In genomic region chr20:23393999-23394775, GRCh38 we compare ENCODE assay signal across 25 cellular contexts. TPM values are rescaled to one million over a fixed set of nuclear protein-coding genes. Genes with fewer than 3 reads are reported as not detected.
DNase-seq lines count a peak whose midpoint lies in the region; ATAC-seq and TF ChIP-seq lines count a peak whose summit lies in the region.
"Had no signal": no experiment of that assay in that cellular context is flagged by ENCODE, and none has a peak within 500 bp of the region (broad histone marks: within the 10 kb centered on the region; RNA-seq: fewer than 3 reads in every experiment).

No MANE protein-coding gene starts in this region.

- H2AFZ ChIP-seq in mammary epithelial cell (ENCODE audit: low read depth, low read length) = no peak overlapping the region
- H2AFZ ChIP-seq: neural progenitor cell had no signal

- H3K27ac ChIP-seq in mammary epithelial cell (ENCODE audit: insufficient read depth, low read depth, low read length) = no peak overlapping the region
- no peak overlapping the region for H3K27ac ChIP-seq in foreskin keratinocyte
- H3K27ac ChIP-seq: heart right ventricle, left ventricle myocardium inferior, neural progenitor cell, sigmoid colon had no signal

- CTCF ChIA-PET in MCF 10A (lab: Yijun Ruan, JAX) = interaction anchor here (0.9 kb wide), 1 partner anchor 14 kb away, joined by 3 read pairs; no protein-coding TSS in a partner anchor
- CTCF ChIA-PET in mammary epithelial cell (lab: Charles Lee; ENCODE audit: low non-redundant PET) = no interaction called here
- CTCF ChIA-PET in activated CD8-positive, alpha-beta T cell treated with anti-CD3 and anti-CD28 coated beads for 36 hours (lab: Charles Lee) = interaction anchor here (1.2 to 1.3 kb wide), 2 partner anchors 14 to 28 kb away, joined by 3 to 4 read pairs; partner anchors contain the start of gene NAPB
- CTCF ChIA-PET in Calu3 (lab: Charles Lee) = no interaction called here

- peak overlapping the region; percentile 9 for H3K27ac Mint-ChIP-seq in MCF 10A (ENCODE audit: low read depth, unreplicated experiment)
- peak overlapping the region; percentile 16 for H3K27ac Mint-ChIP-seq in activated CD8-positive, alpha-beta T cell treated with anti-CD3 and anti-CD28 coated beads for 36 hours
- no peak overlapping the region for H3K27ac Mint-ChIP-seq in Calu3 (ENCODE audit: unreplicated experiment)
- H3K27ac Mint-ChIP-seq: CD4-positive, alpha-beta T cell; neural progenitor cell had no signal

- in situ Hi-C loops in mammary epithelial cell (cut with MboI; ENCODE audit: low sequenced_read_pairs in 2 of 2) = no loop called here

- BruUV-seq in MCF 10A (replicated peaks; lab: Mats Ljungman, UMichigan) (no TSS peak), mammary epithelial cell (replicated peaks; lab: Mats Ljungman, UMichigan) (no TSS peak), Calu3 (replicated peaks; lab: Mats Ljungman, UMichigan) (no TSS peak)

- H3K36me3 Mint-ChIP-seq in MCF 10A (ENCODE audit: insufficient read depth, unreplicated experiment) = peaks cover 70% of the 10 kb centered on the region
- peaks cover 52% of the 10 kb centered on the region for H3K36me3 Mint-ChIP-seq in activated CD8-positive, alpha-beta T cell treated with anti-CD3 and anti-CD28 coated beads for 36 hours (ENCODE audit: low read depth)
- H3K36me3 Mint-ChIP-seq in Calu3 (ENCODE audit: insufficient read depth, unreplicated experiment) = no peaks in the 10 kb centered on the region

- H3K9me3 ChIP-seq in mammary epithelial cell (replicated peaks; ENCODE audit: insufficient read depth, low read length) = no peaks in the 10 kb centered on the region
- H3K9me3 ChIP-seq: adrenal gland, heart right ventricle, left ventricle myocardium inferior, mucosa of descending colon, sigmoid colon had no signal

- H3K4me1 ChIP-seq in mammary epithelial cell (ENCODE audit: insufficient read depth, low read length) (no peaks in the 10 kb centered on the region), foreskin keratinocyte (no peaks in the 10 kb centered on the region)

- peaks cover 24% of the 10 kb centered on the region for H3K79me2 ChIP-seq in mammary epithelial cell (ENCODE audit: insufficient read depth, low read length)

- H3K4me3 ChIP-seq in mammary epithelial cell (replicated peaks in 1 of 3; ENCODE audit: insufficient read depth in 1 of 3, low read depth in 2 of 3, low read length in 3 of 3) = no peak overlapping the region
- H3K4me3 ChIP-seq: adrenal gland, heart right ventricle, left ventricle myocardium inferior, mucosa of descending colon, neural progenitor cell, sigmoid colon had no signal

- H3K27me3 Mint-ChIP-seq in MCF 10A (ENCODE audit: insufficient read depth, unreplicated experiment) = no peaks in the 10 kb centered on the region
- H3K27me3 Mint-ChIP-seq in activated CD8-positive, alpha-beta T cell treated with anti-CD3 and anti-CD28 coated beads for 36 hours = no peaks in the 10 kb centered on the region
- H3K27me3 Mint-ChIP-seq in Calu3 (ENCODE audit: unreplicated experiment) = no peaks in the 10 kb centered on the region
- H3K27me3 Mint-ChIP-seq: CD4-positive, alpha-beta T cell had no signal

- H4K20me1 ChIP-seq in mammary epithelial cell (ENCODE audit: insufficient read depth, low read length) = no peaks in the 10 kb centered on the region

- no peaks in the 10 kb centered on the region for H3K9me3 Mint-ChIP-seq in MCF 10A (ENCODE audit: unreplicated experiment)
- H3K9me3 Mint-ChIP-seq in activated CD8-positive, alpha-beta T cell treated with anti-CD3 and anti-CD28 coated beads for 36 hours = no peaks in the 10 kb centered on the region
- H3K9me3 Mint-ChIP-seq in Calu3 (ENCODE audit: low read depth, unreplicated experiment) = no peaks in the 10 kb centered on the region
- H3K9me3 Mint-ChIP-seq: CD4-positive, alpha-beta T cell; neural progenitor cell had no signal

- no peak for ATAC-seq in activated CD8-positive, alpha-beta T cell treated with anti-CD3 and anti-CD28 coated beads for 36 hours
- ATAC-seq in foreskin keratinocyte = peak; percentile 14
- ATAC-seq: heart right ventricle, mucosa of descending colon had no signal

- 100% methylated on average over 3 of the region's 4 CpGs for WGBS in mammary epithelial cell (ENCODE audit: low coverage, missing lambda C conversion rate)

- TF ChIP-seq CTCF in MCF 10A (IDR thresholded peaks at IDR 0.05; ENCODE audit: unreplicated experiment) = no peak
- no peak for TF ChIP-seq CTCF in mammary epithelial cell (conservative IDR thresholded peaks at IDR 0.05 in 1 of 2, IDR thresholded peaks at IDR 0.05 in 1 of 2; ENCODE audit: extremely low read depth in 1 of 2, insufficient read depth in 1 of 2, low read depth in 1 of 2, low read length in 2 of 2)
- TF ChIP-seq CTCF in activated CD8-positive, alpha-beta T cell treated with anti-CD3 and anti-CD28 coated beads for 36 hours (IDR thresholded peaks at IDR 0.05) = no peak
- no peak for TF ChIP-seq CTCF in foreskin keratinocyte (conservative IDR thresholded peaks at IDR 0.05)
- no peak for TF ChIP-seq CTCF in Calu3 (IDR thresholded peaks at IDR 0.05; ENCODE audit: unreplicated experiment)

- H3K4me2 ChIP-seq in mammary epithelial cell (ENCODE audit: insufficient read depth, low read depth, low read length) = no peak overlapping the region
- H3K4me2 ChIP-seq: neural progenitor cell had no signal

- POLR2A ChIA-PET in MCF 10A (lab: Yijun Ruan, JAX) = interaction anchor here (0.6 to 0.9 kb wide), 4 partner anchors 10 to 26 kb away, joined by 3 read pairs; no protein-coding TSS in a partner anchor
- POLR2A ChIA-PET in activated CD8-positive, alpha-beta T cell treated with anti-CD3 and anti-CD28 coated beads for 36 hours (lab: Charles Lee) = no interaction called here

- dilution Hi-C loops in mammary epithelial cell (cut with HindIII; ENCODE audit: low sequenced_read_pairs) = no loop called here

- DNase-seq in MCF 10A (ENCODE audit: unreplicated experiment) (no peak), mammary epithelial cell (no peak), foreskin keratinocyte (no peak), Calu3 (no peak), middle frontal gyrus (ENCODE audit: extremely low spot score, low spot score) (no peak), medulla oblongata (ENCODE audit: extremely low spot score) (no peak)
- DNase-seq in activated CD8-positive, alpha-beta T cell treated with anti-CD3 and anti-CD28 coated beads for 36 hours = no peak
- DNase-seq: activated CD4-positive, CD25-positive, alpha-beta regulatory T cell; adrenal gland; CD4-positive, alpha-beta T cell; cortex of kidney; DMS153; heart right ventricle; left ventricle myocardium inferior; MM.1S; mucosa of descending colon; NCI-H1694 treated with DMSO at 0.1 percent for 48 hours; posterior cingulate gyrus; sigmoid colon; substantia nigra; T1000 had no signal

- H3K4me1 Mint-ChIP-seq in MCF 10A (ENCODE audit: insufficient read depth, unreplicated experiment) = no peaks in the 10 kb centered on the region
- peaks cover 21% of the 10 kb centered on the region for H3K4me1 Mint-ChIP-seq in activated CD8-positive, alpha-beta T cell treated with anti-CD3 and anti-CD28 coated beads for 36 hours (ENCODE audit: low read depth)
- no peaks in the 10 kb centered on the region for H3K4me1 Mint-ChIP-seq in Calu3 (ENCODE audit: low read depth, unreplicated experiment)
- H3K4me1 Mint-ChIP-seq: neural progenitor cell had no signal

- peaks cover 19% of the 10 kb centered on the region for H3K36me3 ChIP-seq in mammary epithelial cell (ENCODE audit: insufficient read depth, low read length)

- intact Hi-C loops in MCF 10A (cut with micrococcal nuclease) (no loop called here), mammary epithelial cell (cut with micrococcal nuclease) (no loop called here), Calu3 (cut with micrococcal nuclease; ENCODE audit: unreplicated experiment) (no loop called here)
- intact Hi-C loops in activated CD8-positive, alpha-beta T cell treated with anti-CD3 and anti-CD28 coated beads for 36 hours (cut with micrococcal nuclease) = no loop called here

- no peak overlapping the region for H3K4me3 Mint-ChIP-seq in MCF 10A (ENCODE audit: unreplicated experiment)
- no peak overlapping the region for H3K4me3 Mint-ChIP-seq in activated CD8-positive, alpha-beta T cell treated with anti-CD3 and anti-CD28 coated beads for 36 hours
- H3K4me3 Mint-ChIP-seq in Calu3 (ENCODE audit: low read depth, unreplicated experiment) = no peak overlapping the region
- H3K4me3 Mint-ChIP-seq: CD4-positive, alpha-beta T cell; neural progenitor cell had no signal

- H3K9ac ChIP-seq in mammary epithelial cell (ENCODE audit: insufficient read depth, low read length) = no peak overlapping the region
- H3K9ac ChIP-seq: neural progenitor cell had no signal

- H3K27me3 ChIP-seq in mammary epithelial cell (ENCODE audit: insufficient read depth, low read length) (no peaks in the 10 kb centered on the region), foreskin keratinocyte (no peaks in the 10 kb centered on the region)
- H3K27me3 ChIP-seq: adrenal gland, heart right ventricle, neural progenitor cell, sigmoid colon had no signal

RNA-seq across cellular contexts. Expression of gene NAPB, which starts 27.1 kb away (rescaled TPM):
- 9.6 and 10.9 TPM in 2 replicates for total RNA-seq in MCF 10A (2022)
- total RNA-seq in mammary epithelial cell = 1 to 10 TPM; 6.6 to 8.8 TPM
- 2.3 TPM for polyA plus RNA-seq in mammary epithelial cell
- polyA minus RNA-seq in mammary epithelial cell = not detected
- total RNA-seq in activated CD8-positive, alpha-beta T cell treated with anti-CD3 and anti-CD28 coated beads for 36 hours = 10 to 100 TPM; 14.3 to 16.8 TPM
- total RNA-seq in foreskin keratinocyte = 4.9 and 5.4 TPM in 2 replicates
- polyA plus RNA-seq in foreskin keratinocyte = 1.3 and 2.3 TPM in 2 replicates
- 4.6 and 4.8 TPM in 2 replicates for total RNA-seq in Calu3 (2022)

RNA-seq across cellular contexts. Expression of gene GZF1, which starts 32.2 kb away (rescaled TPM):
- total RNA-seq in MCF 10A (2022) (15.5 and 19.9 TPM in 2 replicates), mammary epithelial cell (10 to 100 TPM; 13.2 to 15.8 TPM), foreskin keratinocyte (8.5 and 9.5 TPM in 2 replicates), Calu3 (2022) (4.5 and 5.0 TPM in 2 replicates)
- polyA plus RNA-seq in mammary epithelial cell (11.5 TPM), foreskin keratinocyte (3.1 and 3.5 TPM in 2 replicates)
- polyA minus RNA-seq in mammary epithelial cell = 2.6 TPM
- 10 to 100 TPM; 11.8 to 13.7 TPM for total RNA-seq in activated CD8-positive, alpha-beta T cell treated with anti-CD3 and anti-CD28 coated beads for 36 hours

RNA-seq across cellular contexts. Expression of gene NXT1, which starts 43.6 kb away (rescaled TPM):
- 32.2 and 40.1 TPM in 2 replicates for total RNA-seq in MCF 10A (2022)
- 10 to 100 TPM; 22.0 to 28.5 TPM for total RNA-seq in mammary epithelial cell
- 39.2 TPM for polyA plus RNA-seq in mammary epithelial cell
- 12.5 TPM for polyA minus RNA-seq in mammary epithelial cell
- total RNA-seq in activated CD8-positive, alpha-beta T cell treated with anti-CD3 and anti-CD28 coated beads for 36 hours = 10 to 100 TPM; 35.8 to 37.8 TPM
- 41.5 and 47.4 TPM in 2 replicates for total RNA-seq in foreskin keratinocyte
- polyA plus RNA-seq in foreskin keratinocyte = 52.2 and 58.5 TPM in 2 replicates
- total RNA-seq in Calu3 (2022) = 7.2 and 7.9 TPM in 2 replicates

RNA-seq across cellular contexts. Expression of gene CSTL1, which starts 45.3 kb away (rescaled TPM):
- not detected in 2 replicates for total RNA-seq in MCF 10A (2022)
- total RNA-seq in mammary epithelial cell = not detected
- not detected for polyA plus RNA-seq in mammary epithelial cell
- not detected for polyA minus RNA-seq in mammary epithelial cell
- total RNA-seq in activated CD8-positive, alpha-beta T cell treated with anti-CD3 and anti-CD28 coated beads for 36 hours = not detected
- total RNA-seq in foreskin keratinocyte = not detected in 2 replicates
- polyA plus RNA-seq in foreskin keratinocyte = not detected in 2 replicates
- not detected in 2 replicates for total RNA-seq in Calu3 (2022)
- total RNA-seq: adrenal gland; bronchial epithelial cell; CD4-positive, alpha-beta T cell; endothelial cell of umbilical vein; G401; heart right ventricle; left ventricle myocardium inferior; mucosa of descending colon; sigmoid colon had no signal
- polyA plus RNA-seq: adrenal gland, endothelial cell of umbilical vein, heart right ventricle, sigmoid colon had no signal

RNA-seq across cellular contexts. Expression of gene CST11, which starts 58.5 kb away (rescaled TPM):
- total RNA-seq in MCF 10A (2022) (not detected in 2 replicates), mammary epithelial cell (not detected), foreskin keratinocyte (not detected in 2 replicates), Calu3 (2022) (not detected in 2 replicates)
- polyA plus RNA-seq in mammary epithelial cell (not detected), foreskin keratinocyte (not detected in 2 replicates)
- polyA minus RNA-seq in mammary epithelial cell = not detected
- not detected for total RNA-seq in activated CD8-positive, alpha-beta T cell treated with anti-CD3 and anti-CD28 coated beads for 36 hours
- total RNA-seq: adrenal gland; bronchial epithelial cell; CD4-positive, alpha-beta T cell; endothelial cell of umbilical vein; G401; heart right ventricle; left ventricle myocardium inferior; mucosa of descending colon; sigmoid colon had no signal
- polyA plus RNA-seq: adrenal gland, endothelial cell of umbilical vein, heart right ventricle, sigmoid colon had no signal

Comparison
In these comparisons a context has a peak if more than half of its experiments do, and no peak if none do; other contexts are left out.
1. CTCF ChIA-PET loops: an anchor here in MCF 10A (0.9 kb wide) and activated CD8-positive, alpha-beta T cell treated with anti-CD3 and anti-CD28 coated beads for 36 hours (1.2 to 1.3 kb wide); none called in mammary epithelial cell and Calu3.